ENCODE assay signal across 1 cellular context in genomic region chr20:50652702-50653294, GRCh38.
TF ChIP-seq lines count a peak whose summit lies in the region.

No MANE protein-coding gene starts in this region.

TF ChIP-seq in HepG2, 621 proteins besides CTCF, POLR2A, EP300 and RAD21 (continued from another document and continues in another):
- TF ChIP-seq ZFP36 (IDR thresholded peaks at IDR 0.05; ENCODE audit: borderline replicate concordance, low read depth, low read length, partially characterized antibody) (no peak), FOXK1 (CRISPR knock-in tag; IDR thresholded peaks at IDR 0.05; ENCODE audit: borderline replicate concordance, low read depth) (no peak), BRF2 (CRISPR knock-in tag; IDR thresholded peaks at IDR 0.05) (no peak), ZNF44 (CRISPR knock-in tag; IDR thresholded peaks at IDR 0.05) (no peak), AKNA (CRISPR knock-in tag; IDR thresholded peaks at IDR 0.05; ENCODE audit: borderline replicate concordance) (0 out of 2 replicates have a peak, but pooled peaks have one; percentile 28), ZNF280D (CRISPR knock-in tag; IDR thresholded peaks at IDR 0.05) (no peak), DZIP1 (CRISPR knock-in tag; IDR thresholded peaks at IDR 0.05) (no peak), ZNF430 (CRISPR knock-in tag; IDR thresholded peaks at IDR 0.05) (no peak), TFAP4 (IDR thresholded peaks at IDR 0.05; ENCODE audit: borderline replicate concordance, low read depth) (peak; percentile 67; the same call in 1 of the 2 replicates), ZHX1 (CRISPR knock-in tag; IDR thresholded peaks at IDR 0.05; ENCODE audit: low read depth) (no peak), ZNF354B (CRISPR knock-in tag; IDR thresholded peaks at IDR 0.05) (no peak), MIXL1 (CRISPR knock-in tag; IDR thresholded peaks at IDR 0.05) (no peak), ZSCAN25 (CRISPR knock-in tag; IDR thresholded peaks at IDR 0.05) (no peak), HIVEP1 (CRISPR knock-in tag; IDR thresholded peaks at IDR 0.05) (no peak), FOXP1 (IDR thresholded peaks at IDR 0.05) (no peak), FOXP1 (CRISPR knock-in tag; IDR thresholded peaks at IDR 0.05) (peak; percentile 43; the same call in 1 of the 2 replicates), HOMEZ (CRISPR knock-in tag; IDR thresholded peaks at IDR 0.05; ENCODE audit: low read depth) (no peak), RXRB (CRISPR knock-in tag; IDR thresholded peaks at IDR 0.05; ENCODE audit: borderline replicate concordance) (0 out of 2 replicates have a peak, but pooled peaks have one; percentile 14), REL (CRISPR knock-in tag; conservative IDR thresholded peaks at IDR 0.05) (no peak), IRF2 (CRISPR knock-in tag; IDR thresholded peaks at IDR 0.05) (0 out of 2 replicates have a peak, but pooled peaks have one; percentile 30), MED1 (CRISPR knock-in tag; IDR thresholded peaks at IDR 0.05) (0 out of 2 replicates have a peak, but pooled peaks have one; percentile 11), ZNF775 (CRISPR knock-in tag; IDR thresholded peaks at IDR 0.05; ENCODE audit: borderline replicate concordance) (no peak), THAP8 (CRISPR knock-in tag; IDR thresholded peaks at IDR 0.05; ENCODE audit: borderline replicate concordance) (no peak), GATAD2A (CRISPR knock-in tag; IDR thresholded peaks at IDR 0.05) (peak; percentile 39), ZNF556 (CRISPR knock-in tag; IDR thresholded peaks at IDR 0.05; ENCODE audit: borderline replicate concordance) (no peak), TEAD3 (CRISPR knock-in tag; optimal IDR thresholded peaks at IDR 0.05; ENCODE audit: borderline replicate concordance) (peak; percentile 31), SIX4 (CRISPR knock-in tag; IDR thresholded peaks at IDR 0.05) (no peak), ZC3H13 (CRISPR knock-in tag; IDR thresholded peaks at IDR 0.05) (no peak), ELF1 (CRISPR knock-in tag; IDR thresholded peaks at IDR 0.05) (no peak), HNF4A (CRISPR knock-in tag; IDR thresholded peaks at IDR 0.05) (no peak), KDM5A (IDR thresholded peaks at IDR 0.05; ENCODE audit: borderline replicate concordance, low read length) (no peak), CAMTA2 (CRISPR knock-in tag; IDR thresholded peaks at IDR 0.05; ENCODE audit: borderline replicate concordance) (no peak), CEBPZ (IDR thresholded peaks at IDR 0.05; ENCODE audit: low read length) (no peak), CREBL2 (CRISPR knock-in tag; IDR thresholded peaks at IDR 0.05; ENCODE audit: borderline replicate concordance) (no peak), SP4 (CRISPR knock-in tag; IDR thresholded peaks at IDR 0.05) (no peak), JDP2 (CRISPR knock-in tag; IDR thresholded peaks at IDR 0.05; ENCODE audit: borderline replicate concordance) (no peak), MED8 (CRISPR knock-in tag; IDR thresholded peaks at IDR 0.05; ENCODE audit: insufficient replicate concordance) (no peak)
